In genomic region chrX:154547245-154548027, GRCh38 we compare ENCODE assay signal across 8 cellular contexts. TPM values are rescaled to one million over a fixed set of nuclear protein-coding genes. Genes with fewer than 3 reads are reported as not detected.
A peak's percentile ranks its signal among the peaks of the same experiment; 100 is the strongest.
DNase-seq lines count a peak whose midpoint lies in the region; ATAC-seq and TF ChIP-seq lines count a peak whose summit lies in the region.

A gene with protein sequence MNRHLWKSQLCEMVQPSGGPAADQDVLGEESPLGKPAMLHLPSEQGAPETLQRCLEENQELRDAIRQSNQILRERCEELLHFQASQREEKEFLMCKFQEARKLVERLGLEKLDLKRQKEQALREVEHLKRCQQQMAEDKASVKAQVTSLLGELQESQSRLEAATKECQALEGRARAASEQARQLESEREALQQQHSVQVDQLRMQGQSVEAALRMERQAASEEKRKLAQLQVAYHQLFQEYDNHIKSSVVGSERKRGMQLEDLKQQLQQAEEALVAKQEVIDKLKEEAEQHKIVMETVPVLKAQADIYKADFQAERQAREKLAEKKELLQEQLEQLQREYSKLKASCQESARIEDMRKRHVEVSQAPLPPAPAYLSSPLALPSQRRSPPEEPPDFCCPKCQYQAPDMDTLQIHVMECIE (plus strand): TSS chrX:154547620. CDS start chrX:154552003, 4,383 bp downstream.

- TF ChIP-seq POLR2A in breast epithelium (IDR thresholded peaks at IDR 0.05): peak; percentile 18

- peaks cover 60% of the 10 kb centered on the region for H3K79me2 ChIP-seq in ACC112 (ENCODE audit: control insufficient read depth, insufficient read depth, low read length, unreplicated experiment)
- H3K79me2 ChIP-seq in smooth muscle cell (ENCODE audit: low read depth): peaks cover 33% of the 10 kb centered on the region

- no peaks in the 10 kb centered on the region; the same call in 1 of the 2 replicates for H3K36me3 ChIP-seq in ACC112 (ENCODE audit: insufficient read depth, low read length)
- H3K36me3 ChIP-seq in WERI-Rb-1: peaks cover 47% of the 10 kb centered on the region
- no peaks in the 10 kb centered on the region for H3K36me3 ChIP-seq in breast epithelium
- H3K36me3 ChIP-seq in smooth muscle cell (ENCODE audit: low read depth): no peaks in the 10 kb centered on the region

- intact Hi-C loops in breast epithelium (cut with DNase I; ENCODE audit: low total_unique reads): no loop called here

- TF ChIP-seq CTCF in WERI-Rb-1 (IDR thresholded peaks at IDR 0.05; ENCODE audit: low read depth, low read length) (no peak), breast epithelium (IDR thresholded peaks at IDR 0.05) (no peak), smooth muscle cell (IDR thresholded peaks at IDR 0.05; ENCODE audit: borderline replicate concordance, insufficient read depth, poor library complexity, severe bottlenecking) (no peak)

- peak within 1 kb of the TSS; percentile 93 for H3K9ac ChIP-seq in smooth muscle cell (ENCODE audit: low read depth)

- H3K27ac ChIP-seq in ACC112 (ENCODE audit: low read depth, low read length) (peak within 1 kb of the TSS; percentile 90), WERI-Rb-1 (peak within 1 kb of the TSS; percentile 93), breast epithelium (peak within 1 kb of the TSS; percentile 85 to 87), smooth muscle cell (ENCODE audit: low read depth) (peak within 1 kb of the TSS; percentile 91)

- WGBS in smooth muscle cell (ENCODE audit: low lambda C conversion rate): 35% methylated on average over 63 of the region's 69 CpGs

- H2AFZ ChIP-seq in ACC112 (ENCODE audit: low read length, unreplicated experiment) (peak within 1 kb of the TSS; percentile 13), smooth muscle cell (ENCODE audit: low read depth) (peak within 1 kb of the TSS; percentile 74)

- peaks cover 30% of the 10 kb centered on the region for H3K4me1 ChIP-seq in ACC112 (ENCODE audit: control insufficient read depth, insufficient read depth, low read length, unreplicated experiment)
- H3K4me1 ChIP-seq in breast epithelium: no peaks in the 10 kb centered on the region
- H3K4me1 ChIP-seq in smooth muscle cell (ENCODE audit: low read depth): no peaks in the 10 kb centered on the region

- H4K20me1 ChIP-seq in smooth muscle cell (ENCODE audit: low read depth): no peaks in the 10 kb centered on the region

- H3K4me2 ChIP-seq in smooth muscle cell: peak within 1 kb of the TSS; percentile 80

- peak; percentile 70 for ATAC-seq in GM18873 (IDR thresholded peaks at IDR 0.05; ENCODE audit: low FRiP score, unreplicated experiment)
- ATAC-seq in HG03135 (IDR thresholded peaks at IDR 0.05; ENCODE audit: unreplicated experiment): peak; percentile 80

- H3F3A ChIP-seq in smooth muscle cell (ENCODE audit: low read depth): no peaks in the 10 kb centered on the region

- H3K9me3 ChIP-seq in WERI-Rb-1 (ENCODE audit: severe bottlenecking): no peaks in the 10 kb centered on the region
- H3K9me3 ChIP-seq in breast epithelium: no peaks in the 10 kb centered on the region
- no peaks in the 10 kb centered on the region for H3K9me3 ChIP-seq in smooth muscle cell (replicated peaks; ENCODE audit: low read depth)

- H3K27me3 ChIP-seq in ACC112 (ENCODE audit: insufficient read depth, low read length) (no peaks in the 10 kb centered on the region), WERI-Rb-1 (ENCODE audit: insufficient read depth, low read depth, severe bottlenecking) (peaks cover 11% of the 10 kb centered on the region), breast epithelium (peaks cover 0 to 26% of the 10 kb centered on the region in 2 donors), smooth muscle cell (ENCODE audit: low read depth) (no peaks in the 10 kb centered on the region)

- DNase-seq in NCI-H2196 treated with DMSO at 0.1 percent for 48 hours (lab: John Stamatoyannopoulos, UW; ENCODE audit: unreplicated experiment) (peak; percentile 55), WERI-Rb-1 (peak; percentile 97), breast epithelium (ENCODE audit: low spot score in 2 of 2) (peak; percentile 83 to 84), iPS-NIHi7 (ENCODE audit: extremely low spot score) (peak; percentile 87), smooth muscle cell (lab: John Stamatoyannopoulos, UW; ENCODE audit: unreplicated experiment) (peak; percentile 80)

- peak within 1 kb of the TSS; percentile 84 for H3K4me3 ChIP-seq in ACC112 (ENCODE audit: low read depth, low read length)
- H3K4me3 ChIP-seq in WERI-Rb-1 (ENCODE audit: low read depth, low read length): peak within 1 kb of the TSS; percentile 75
- peak within 1 kb of the TSS; percentile 57 to 72 (median 65) for H3K4me3 ChIP-seq in breast epithelium
- H3K4me3 ChIP-seq in smooth muscle cell: peak within 1 kb of the TSS; percentile 71

RNA-seq across cellular contexts. Expression of the gene that starts here (rescaled TPM):
- 10 to 100 TPM; 10.5 to 15.2 (median 12.6) TPM for total RNA-seq in breast epithelium
- total RNA-seq in smooth muscle cell: 8.3 and 12.5 TPM in 2 replicates
- 25.4 and 32.0 TPM in 2 replicates for polyA plus RNA-seq in smooth muscle cell

Comparison
In these comparisons a context has a peak if more than half of its experiments do, and no peak if none do; other contexts are left out.
1. Peak in every context shown above with its lines: DNase-seq, ATAC-seq, H3K4me3 ChIP-seq and H3K27ac ChIP-seq.